In genomic region chr20:35792740-35793139, GRCh38 we compare ENCODE assay signal across 29 cellular contexts.
DNase-seq lines count a peak whose midpoint lies in the region; ATAC-seq and TF ChIP-seq lines count a peak whose summit lies in the region.
"Had no signal": no experiment of that assay in that cellular context is flagged by ENCODE, and none has a peak within 500 bp of the region (broad histone marks: within the 10 kb centered on the region; RNA-seq: fewer than 3 reads in every experiment).

No MANE protein-coding gene starts in this region.

- peaks cover 15% of the 10 kb centered on the region for H3K4me1 Mint-ChIP-seq in memory B cell
- H3K4me1 Mint-ChIP-seq in stimulated activated memory B cell treated with anti-CD40 and anti-IgM and Interleukin-4, amounts not matched to agents 10 μg/mL and 1 μg/mL and 100 μg/mL, for 72 hours, result peaks cover 28% of the 10 kb centered on the region
- H3K4me1 Mint-ChIP-seq: WTC11 had no signal

- peaks cover 2% of the 10 kb centered on the region; the same call in 1 of the 2 replicates for H3K36me3 ChIP-seq in ACC112 (ENCODE audit: insufficient read depth, low read length)
- H3K36me3 ChIP-seq: BE2C, uterus had no signal

- no peak for TF ChIP-seq CTCF in HL-60 (IDR thresholded peaks at IDR 0.05; ENCODE audit: insufficient read depth, low read length)

- H3K27me3 Mint-ChIP-seq in memory B cell, result no peaks in the 10 kb centered on the region
- H3K27me3 Mint-ChIP-seq in stimulated activated memory B cell treated with anti-CD40 and anti-IgM and Interleukin-4, amounts not matched to agents 10 μg/mL and 1 μg/mL and 100 μg/mL, for 72 hours, result no peaks in the 10 kb centered on the region
- H3K27me3 Mint-ChIP-seq: activated CD4-positive, alpha-beta T cell treated with anti-CD3 and anti-CD28 coated beads, Interleukin-2, amount 10 ng/mL, durations not matched to agents 7 days and 5 days; activated naive CD4-positive, alpha-beta T cell treated with anti-CD3 and anti-CD28 coated beads, Interleukin-2, amount 50 U/mL, for 24 hours had no signal

- no peaks in the 10 kb centered on the region for H3K27me3 ChIP-seq in ACC112 (ENCODE audit: insufficient read depth, low read length)
- no peaks in the 10 kb centered on the region for H3K27me3 ChIP-seq in HL-60 (ENCODE audit: insufficient read depth, poor library complexity, severe bottlenecking)
- H3K27me3 ChIP-seq: BE2C, dorsolateral prefrontal cortex, uterus had no signal

- peaks cover 11% of the 10 kb centered on the region for H3K4me1 ChIP-seq in ACC112 (ENCODE audit: control insufficient read depth, insufficient read depth, low read length, unreplicated experiment)
- H3K4me1 ChIP-seq: BE2C had no signal

- peaks cover 8% of the 10 kb centered on the region for H3K36me3 Mint-ChIP-seq in memory B cell
- peaks cover 11% of the 10 kb centered on the region for H3K36me3 Mint-ChIP-seq in stimulated activated memory B cell treated with anti-CD40 and anti-IgM and Interleukin-4, amounts not matched to agents 10 μg/mL and 1 μg/mL and 100 μg/mL, for 72 hours
- H3K36me3 Mint-ChIP-seq: activated naive CD4-positive, alpha-beta T cell treated with anti-CD3 and anti-CD28 coated beads, Interleukin-2, amount 50 U/mL, for 24 hours had no signal

- H3K27ac ChIP-seq in ACC112 (ENCODE audit: low read depth, low read length) (peak overlapping the region; percentile 85), HL-60 (replicated peaks) (peak overlapping the region; percentile 50)

- H3K79me2 ChIP-seq in ACC112 (ENCODE audit: control insufficient read depth, insufficient read depth, low read length, unreplicated experiment), result peaks cover 26% of the 10 kb centered on the region

- H2AFZ ChIP-seq in ACC112 (ENCODE audit: low read length, unreplicated experiment), result no peak overlapping the region

- ATAC-seq in memory B cell (ENCODE audit: low read depth) (no peak), HG03442 (IDR thresholded peaks at IDR 0.05; ENCODE audit: unreplicated experiment) (no peak), GM21576 (IDR thresholded peaks at IDR 0.05; ENCODE audit: unreplicated experiment) (no peak)
- no peak for ATAC-seq in stimulated activated memory B cell treated with anti-CD40 and anti-IgM and Interleukin-4, amounts not matched to agents 10 μg/mL and 1 μg/mL and 100 μg/mL, for 72 hours
- ATAC-seq: HCT116, WTC11 had no signal

- no peak overlapping the region for H3K4me3 Mint-ChIP-seq in memory B cell
- H3K4me3 Mint-ChIP-seq in stimulated activated memory B cell treated with anti-CD40 and anti-IgM and Interleukin-4, amounts not matched to agents 10 μg/mL and 1 μg/mL and 100 μg/mL, for 72 hours, result no peak overlapping the region
- H3K4me3 Mint-ChIP-seq: activated CD4-positive, alpha-beta T cell treated with anti-CD3 and anti-CD28 coated beads, Interleukin-2, amount 10 ng/mL, durations not matched to agents 7 days and 5 days; activated naive CD4-positive, alpha-beta T cell treated with anti-CD3 and anti-CD28 coated beads, Interleukin-2, amount 50 U/mL, for 24 hours; WTC11 had no signal

- H3K9me3 Mint-ChIP-seq in memory B cell, result no peaks in the 10 kb centered on the region
- H3K9me3 Mint-ChIP-seq in stimulated activated memory B cell treated with anti-CD40 and anti-IgM and Interleukin-4, amounts not matched to agents 10 μg/mL and 1 μg/mL and 100 μg/mL, for 72 hours, result no peaks in the 10 kb centered on the region
- H3K9me3 Mint-ChIP-seq: activated CD4-positive, alpha-beta T cell treated with anti-CD3 and anti-CD28 coated beads, Interleukin-2, amount 10 ng/mL, durations not matched to agents 7 days and 5 days; activated naive CD4-positive, alpha-beta T cell treated with anti-CD3 and anti-CD28 coated beads, Interleukin-2, amount 50 U/mL, for 24 hours; WTC11 had no signal

- H3K4me3 ChIP-seq in ACC112 (ENCODE audit: low read depth, low read length) (no peak overlapping the region), HL-60 (replicated peaks; ENCODE audit: insufficient read depth, low read length) (no peak overlapping the region)
- H3K4me3 ChIP-seq: A549, dorsolateral prefrontal cortex, uterus had no signal

- H3K27ac Mint-ChIP-seq in memory B cell, result peak overlapping the region; percentile 98
- H3K27ac Mint-ChIP-seq in stimulated activated memory B cell treated with anti-CD40 and anti-IgM and Interleukin-4, amounts not matched to agents 10 μg/mL and 1 μg/mL and 100 μg/mL, for 72 hours, result peak overlapping the region; percentile 11
- H3K27ac Mint-ChIP-seq: activated CD4-positive, alpha-beta T cell treated with anti-CD3 and anti-CD28 coated beads, Interleukin-2, amount 10 ng/mL, durations not matched to agents 7 days and 5 days had no signal

- DNase-seq in HL-60 (ENCODE audit: low read depth in 1 of 2, low spot score in 1 of 2) (no peak), memory B cell (ENCODE audit: low spot score in 2 of 2) (no peak), Ammon's horn (ENCODE audit: low spot score) (no peak), globus pallidus (ENCODE audit: low spot score) (no peak)
- DNase-seq: activated CD4-positive, alpha-beta T cell treated with anti-CD3 and anti-CD28 coated beads, Interleukin-2, amount 10 ng/mL, durations not matched to agents 7 days and 5 days; aorta; BE2C; DMS79 treated with DMSO at 0.1 percent for 48 hours; dorsolateral prefrontal cortex; Karpas-422; mesendoderm; NCI-H1436; NCI-H2107; NCI-H748 treated with DMSO at 0.1 percent for 48 hours; retina; small intestine; stimulated activated CD4-positive, alpha-beta T cell treated with anti-CD3 and anti-CD28 coated beads, Interleukin-2, amount 100 ng/mL, for 24 hours; substantia nigra; SW 1271; T1000; uterus had no signal
